Comparison of ENCODE assay signal across 8 cellular contexts in the genomic region with DNA sequence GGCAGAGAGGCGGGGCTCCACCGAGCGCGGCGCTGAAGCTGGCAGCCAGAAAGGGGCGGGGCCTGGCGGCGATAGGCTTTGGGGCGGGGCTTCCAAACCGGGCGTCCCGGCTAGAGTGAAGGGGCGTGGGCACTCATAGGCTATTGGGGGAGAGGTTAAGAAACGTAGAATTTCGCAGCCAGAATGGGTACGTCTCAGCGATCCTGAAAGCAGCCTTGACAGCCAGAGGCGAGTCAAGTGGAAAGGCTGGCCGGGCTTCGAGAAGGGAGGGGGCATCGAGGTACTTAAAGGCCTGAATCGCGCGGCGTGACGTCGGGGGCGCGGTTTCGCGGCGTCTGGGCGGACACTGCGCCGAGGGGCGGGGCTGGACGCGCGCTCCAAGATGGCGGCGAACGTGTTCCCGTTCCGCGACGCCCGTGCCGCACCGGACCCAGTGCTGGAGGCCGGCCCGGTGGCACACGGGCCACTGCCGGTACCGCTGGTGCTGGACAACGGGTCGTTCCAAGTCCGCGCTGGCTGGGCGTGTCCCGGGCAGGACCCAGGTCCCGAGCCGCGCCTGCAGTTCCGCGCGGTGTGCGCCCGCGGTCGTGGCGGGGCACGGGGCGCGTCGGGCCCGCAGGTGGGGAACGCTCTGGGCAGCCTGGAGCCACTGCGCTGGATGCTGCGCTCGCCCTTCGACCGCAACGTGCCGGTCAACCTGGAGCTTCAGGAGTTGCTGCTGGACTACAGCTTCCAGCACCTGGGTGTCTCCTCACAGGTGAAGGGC. TPM values are rescaled to one million over a fixed set of nuclear protein-coding genes. Genes with fewer than 3 reads are reported as not detected.
DNase-seq lines count a peak whose midpoint lies in the region; ATAC-seq and TF ChIP-seq lines count a peak whose summit lies in the region.

Gene ACTR5 (plus strand): TSS at position 364 of the 766 bp plus-strand sequence. CDS start 19 bp downstream, at position 383.

- peak within 1 kb of the TSS; percentile 100 for H2AFZ ChIP-seq in IMR-90 (replicated peaks; ENCODE audit: low read length, poor library complexity)
- H2AFZ ChIP-seq in OCI-LY3 (ENCODE audit: low read depth, low read length) = peak within 1 kb of the TSS; percentile 98

- H3K56ac ChIP-seq in IMR-90 (ENCODE audit: extremely low read depth, insufficient read depth, low read length) = peak within 1 kb of the TSS; percentile 27; the same call in 1 of the 2 replicates

- peaks cover 15 to 18% of the 10 kb centered on the region in 2 experiments; a peak in 3 of 4 replicates for H3K79me1 ChIP-seq in IMR-90 (ENCODE audit: low read depth in 1 of 2, low read length in 2 of 2)

- H2BK15ac ChIP-seq in IMR-90 (ENCODE audit: low read depth, low read length) = peak within 1 kb of the TSS; percentile 27; the same call in 1 of the 3 replicates

- H2BK5ac ChIP-seq in IMR-90 (ENCODE audit: low read depth, low read length, poor library complexity, severe bottlenecking) = peak within 1 kb of the TSS; percentile 67

- TF ChIP-seq RAD21 in IMR-90 (IDR thresholded peaks at IDR 0.05; ENCODE audit: low read length) = no peak

- no peak for TF ChIP-seq CTCF in IMR-90 (conservative IDR thresholded peaks at IDR 0.05; ENCODE audit: low read depth, low read length)
- no peak for TF ChIP-seq CTCF in OCI-LY3 (IDR thresholded peaks at IDR 0.05; ENCODE audit: low read depth, low read length)

- DNase-seq in DMS114 treated with DMSO at 0.1 percent for 48 hours (lab: John Stamatoyannopoulos, UW; ENCODE audit: unreplicated experiment) (peak; percentile 88), IMR-90 (peak; percentile 80), activated T-cell treated with anti-CD3 and anti-CD28 coated beads for 1 hour (ENCODE audit: low read depth) (peak; percentile 98), epidermal melanocyte (ENCODE audit: insufficient read length, low spot score) (peak; percentile 89)
- peak; percentile 95 to 96 for DNase-seq in stimulated activated CD8-positive, alpha-beta memory T cell treated with anti-CD3 and anti-CD28 coated beads, Interleukin-2, amount 100 ng/mL, for 1 hour (ENCODE audit: low read depth in 2 of 2)

- H3K79me2 ChIP-seq in OCI-LY3 (ENCODE audit: low read length) = peaks cover 16% of the 10 kb centered on the region

- CTCF ChIA-PET in IMR-90 (lab: Yijun Ruan, JAX) = no interaction called here

- in situ Hi-C loops in IMR-90 (cut with MboI; ENCODE audit: low sequenced_read_pairs) = loop anchor here (25.0 kb wide), 2 partner anchors 89 to 286 kb away; partner anchors contain the start of gene RALGAPB

- peak within 1 kb of the TSS; percentile 84 for H3K4me3 ChIP-seq in IMR-90 (ENCODE audit: insufficient read depth, low read depth, low read length)
- peak within 1 kb of the TSS; percentile 89 for H3K4me3 ChIP-seq in OCI-LY3 (ENCODE audit: low read length)
- peak within 1 kb of the TSS; percentile 80 for H3K4me3 ChIP-seq in mononuclear cell (ENCODE audit: low read length)

- H2BK120ac ChIP-seq in IMR-90 (ENCODE audit: low read depth, low read length) = peak within 1 kb of the TSS; percentile 93

- peak within 1 kb of the TSS; percentile 69 to 97 for H4K8ac ChIP-seq in IMR-90 (ENCODE audit: low read depth in 2 of 2, low read length in 2 of 2)

- H3K9ac ChIP-seq in IMR-90 (ENCODE audit: low read depth, low read length) (peak within 1 kb of the TSS; percentile 66), OCI-LY3 (ENCODE audit: low read length) (peak within 1 kb of the TSS; percentile 82)

- no peak within 1 kb of the TSS for H2BK20ac ChIP-seq in IMR-90 (ENCODE audit: low read depth, low read length)

- H2AK9ac ChIP-seq in IMR-90 (replicated peaks; ENCODE audit: low read depth, low read length, poor library complexity) = peak within 1 kb of the TSS; percentile 92

- peak within 1 kb of the TSS; percentile 81 for H3K27ac ChIP-seq in IMR-90 (ENCODE audit: insufficient read depth, low read length)
- peak within 1 kb of the TSS; percentile 68 for H3K27ac ChIP-seq in OCI-LY3 (ENCODE audit: low read length)

- peaks cover 3% of the 10 kb centered on the region; the same call in 1 of the 2 replicates for H3K9me1 ChIP-seq in IMR-90 (ENCODE audit: insufficient read depth, low read length)

- H3K18ac ChIP-seq in IMR-90 (ENCODE audit: low read depth, low read length) = peak within 1 kb of the TSS; percentile 78; the same call in 1 of the 2 replicates

- BruUV-seq in IMR-90 (replicated peaks; lab: Mats Ljungman, UMichigan) = no TSS peak

- POLR2A ChIA-PET in IMR-90 (lab: Charles Lee; ENCODE audit: unreplicated experiment) = no interaction called here

- dilution Hi-C loops in IMR-90 (cut with HindIII; ENCODE audit: low sequenced_read_pairs, unreplicated experiment) = no loop called here

- no peaks in the 10 kb centered on the region; the same call in 1 of the 2 replicates for H3K36me3 ChIP-seq in IMR-90 (ENCODE audit: control insufficient read depth, insufficient read depth, low read length)
- H3K36me3 ChIP-seq in OCI-LY3 (replicated peaks; ENCODE audit: low read depth, low read length) = peaks cover 17% of the 10 kb centered on the region

- H2AK5ac ChIP-seq in IMR-90 (ENCODE audit: low read depth, low read length) = no peak within 1 kb of the TSS

- ATAC-seq in GM21576 (IDR thresholded peaks at IDR 0.05; ENCODE audit: unreplicated experiment) (peak; percentile 87), IMR-90 (ENCODE audit: low read depth) (peak; percentile 96)

- peak; percentile 27; the same call in 1 of the 2 replicates for TF ChIP-seq POLR2A in IMR-90 (IDR thresholded peaks at IDR 0.05; ENCODE audit: low read depth, low read length)

- intact Hi-C loops in IMR-90 (cut with micrococcal nuclease) = loop anchor here (5.0 kb wide), 1 partner anchor 299 kb away; no protein-coding TSS in a partner anchor

- H3K23ac ChIP-seq in IMR-90 (ENCODE audit: low read depth, low read length) = peak within 1 kb of the TSS; percentile 90

- peak within 1 kb of the TSS; percentile 71 for H4K91ac ChIP-seq in IMR-90 (ENCODE audit: insufficient read depth, low read depth, low read length)

- H3K4me1 ChIP-seq in IMR-90 (ENCODE audit: control insufficient read depth, insufficient read depth, low read length) (peaks cover 5% of the 10 kb centered on the region; the same call in 1 of the 2 replicates), OCI-LY3 (ENCODE audit: low read length) (peaks cover 17% of the 10 kb centered on the region), mononuclear cell (ENCODE audit: insufficient read depth, low read length) (peaks cover 24% of the 10 kb centered on the region)

- peak within 1 kb of the TSS; percentile 69 for H4K5ac ChIP-seq in IMR-90 (ENCODE audit: low read depth, low read length)

- peak within 1 kb of the TSS; percentile 94 for H3K4ac ChIP-seq in IMR-90 (ENCODE audit: low read depth, low read length)

- H4K20me1 ChIP-seq in IMR-90 (ENCODE audit: insufficient read depth, low read length) = no peaks in the 10 kb centered on the region; the same call in 1 of the 2 replicates
- H4K20me1 ChIP-seq in OCI-LY3 (ENCODE audit: insufficient read depth, low read length) = no peaks in the 10 kb centered on the region; the same call in 1 of the 2 replicates

- H3K9me3 ChIP-seq in IMR-90 (ENCODE audit: control insufficient read depth, insufficient read depth, low read length) = no peaks in the 10 kb centered on the region
- H3K9me3 ChIP-seq in OCI-LY3 (ENCODE audit: insufficient read depth, low read length) = no peaks in the 10 kb centered on the region
- no peaks in the 10 kb centered on the region for H3K9me3 ChIP-seq in mononuclear cell (ENCODE audit: low read depth, low read length)

- H3K4me2 ChIP-seq in IMR-90 (ENCODE audit: low read depth, low read length) (peak within 1 kb of the TSS; percentile 97), OCI-LY3 (ENCODE audit: low read length) (peak within 1 kb of the TSS; percentile 88)

- H3K27me3 ChIP-seq in IMR-90 (ENCODE audit: control insufficient read depth, insufficient read depth, low read length) (peaks cover 5% of the 10 kb centered on the region; the same call in 1 of the 2 replicates), OCI-LY3 (ENCODE audit: low read depth, low read length) (no peaks in the 10 kb centered on the region), mononuclear cell (ENCODE audit: insufficient read depth, low read length) (no peaks in the 10 kb centered on the region)

- H3K14ac ChIP-seq in IMR-90 (replicated peaks; ENCODE audit: low read depth, low read length) = peak within 1 kb of the TSS; percentile 99

- WGBS in IMR-90 (ENCODE audit: extremely low coverage in 2 of 2, insufficient read length in 1 of 2), 2 experiments = 0% methylated on average over 44 of the region's 84 CpGs; no CpG with 5 or more reads in 1 of the 2 experiments

TF ChIP-seq in IMR-90, 13 proteins besides CTCF, POLR2A, EP300 and RAD21 (continues in another document):
- TF ChIP-seq FOS (IDR thresholded peaks at IDR 0.05; ENCODE audit: low read depth, low read length) = no peak
- TF ChIP-seq, protein P1, sequence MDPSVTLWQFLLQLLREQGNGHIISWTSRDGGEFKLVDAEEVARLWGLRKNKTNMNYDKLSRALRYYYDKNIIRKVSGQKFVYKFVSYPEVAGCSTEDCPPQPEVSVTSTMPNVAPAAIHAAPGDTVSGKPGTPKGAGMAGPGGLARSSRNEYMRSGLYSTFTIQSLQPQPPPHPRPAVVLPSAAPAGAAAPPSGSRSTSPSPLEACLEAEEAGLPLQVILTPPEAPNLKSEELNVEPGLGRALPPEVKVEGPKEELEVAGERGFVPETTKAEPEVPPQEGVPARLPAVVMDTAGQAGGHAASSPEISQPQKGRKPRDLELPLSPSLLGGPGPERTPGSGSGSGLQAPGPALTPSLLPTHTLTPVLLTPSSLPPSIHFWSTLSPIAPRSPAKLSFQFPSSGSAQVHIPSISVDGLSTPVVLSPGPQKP (IDR thresholded peaks at IDR 0.05; ENCODE audit: borderline replicate concordance, low read depth, low read length) = no peak
- no peak for TF ChIP-seq SMC3 (IDR thresholded peaks at IDR 0.05; ENCODE audit: low read depth, low read length)
- no peak for TF ChIP-seq USF2 (IDR thresholded peaks at IDR 0.05; ENCODE audit: low read depth, low read length)
- peak; percentile 54; the same call in 1 of the 2 replicates for TF ChIP-seq MXI1 (IDR thresholded peaks at IDR 0.05; ENCODE audit: borderline replicate concordance, low read depth, low read length)
- no peak for TF ChIP-seq NFE2L2 (IDR thresholded peaks at IDR 0.05; ENCODE audit: low read depth, low read length)
- TF ChIP-seq MAZ (IDR thresholded peaks at IDR 0.05; ENCODE audit: borderline replicate concordance, low read depth, low read length) = peak; percentile 93
- no peak for TF ChIP-seq RFX5 (IDR thresholded peaks at IDR 0.05; ENCODE audit: low read depth, low read length)

RNA-seq across cellular contexts. Expression of gene ACTR5, which starts in this region (rescaled TPM):
- total RNA-seq in IMR-90 (2012; rRNA removed) (5.3 and 6.6 TPM in 2 replicates), mononuclear cell (9.8 TPM)
- 5.9 and 6.2 TPM in 2 replicates for polyA plus RNA-seq in IMR-90 (2012; rRNA removed)
- polyA plus RNA-seq in IMR-90 (2012; cell fraction: cytosol; rRNA removed) = 4.1 and 4.2 TPM in 2 replicates
- polyA plus RNA-seq in IMR-90 (2012; cell fraction: nucleus; rRNA removed; ENCODE audit: low replicate concordance) = 17.4 and 19.0 TPM in 2 replicates

Comparison
In these comparisons a context has a peak if more than half of its experiments do, and no peak if none do; other contexts are left out.
1. Peak in every context shown above with its lines: DNase-seq, ATAC-seq, H3K4me3 ChIP-seq and H3K27ac ChIP-seq.